8 cellular contexts compared by ENCODE assay signal in genomic region chr4:185811509-185812364, GRCh38. TPM values are rescaled to one million over a fixed set of nuclear protein-coding genes. Genes with fewer than 3 reads are reported as not detected.
DNase-seq lines count a peak whose midpoint lies in the region; ATAC-seq and TF ChIP-seq lines count a peak whose summit lies in the region.

Gene SORBS2, minus strand, starts transcription at chr4:185812194. Its CDS starts 121,623 bp downstream, at chr4:185690571.

- no peak for TF ChIP-seq CTCF in GM12865 (IDR thresholded peaks at IDR 0.05; ENCODE audit: insufficient read depth, low read depth, low read length, missing control alignments)
- no peak for TF ChIP-seq CTCF in HCT116 (IDR thresholded peaks at IDR 0.05 in 2 of 3, conservative IDR thresholded peaks at IDR 0.05 in 1 of 3; ENCODE audit: borderline replicate concordance in 1 of 3, insufficient read depth in 1 of 3, low read depth in 2 of 3, low read length in 2 of 3)

- peak; percentile 82 for DNase-seq in GM12865 (ENCODE audit: low read depth)
- DNase-seq in HCT116 (ENCODE audit: low read depth, low spot score) = no peak
- peak; percentile 75 for DNase-seq in NCI-H1048 (lab: John Stamatoyannopoulos, UW)
- DNase-seq in amniotic epithelial cell (ENCODE audit: low read depth) = peak; percentile 73
- peak; percentile 46 for DNase-seq in left ventricle myocardium superior
- DNase-seq in renal cortical epithelial cell (ENCODE audit: low read depth) = peak; percentile 86
- DNase-seq in stimulated activated CD4-positive, alpha-beta T cell treated with anti-CD3 and anti-CD28 coated beads, Interleukin-4, amount 100 ng/mL, for 24 hours = no peak
- no peak for DNase-seq in activated T-cell treated with anti-CD3 and anti-CD28 coated beads, Interleukin-2, amount 50 U/mL, for 24 hours

- H3K4me1 ChIP-seq in HCT116 (ENCODE audit: control insufficient read depth in 1 of 2, insufficient read depth in 2 of 2, low read length in 2 of 2) = no peaks in the 10 kb centered on the region

- no peaks in the 10 kb centered on the region for H3K36me3 Mint-ChIP-seq in activated T-cell treated with anti-CD3 and anti-CD28 coated beads, Interleukin-2, amount 50 U/mL, for 24 hours (ENCODE audit: low read depth)

- H3K9ac ChIP-seq in HCT116 (ENCODE audit: low read length) = no peak within 1 kb of the TSS

- peaks cover 25% of the 10 kb centered on the region for H3K27me3 Mint-ChIP-seq in activated T-cell treated with anti-CD3 and anti-CD28 coated beads, Interleukin-2, amount 50 U/mL, for 24 hours

- no peaks in the 10 kb centered on the region for H3K4me1 Mint-ChIP-seq in activated T-cell treated with anti-CD3 and anti-CD28 coated beads, Interleukin-2, amount 50 U/mL, for 24 hours (ENCODE audit: low read depth)

- no peak within 1 kb of the TSS for H3K4me2 ChIP-seq in HCT116 (ENCODE audit: low read length)

- POLR2A ChIA-PET in HCT116 (lab: Charles Lee) = no interaction called here

- no peaks in the 10 kb centered on the region for H3K9me3 Mint-ChIP-seq in activated T-cell treated with anti-CD3 and anti-CD28 coated beads, Interleukin-2, amount 50 U/mL, for 24 hours

- no peaks in the 10 kb centered on the region for H4K20me1 ChIP-seq in HCT116 (ENCODE audit: insufficient read depth)

- H3K9me3 ChIP-seq in HCT116 (ENCODE audit: control insufficient read depth in 1 of 2, insufficient read depth in 1 of 2, low read depth in 1 of 2, low read length in 2 of 2) = no peaks in the 10 kb centered on the region

- H3K36me3 ChIP-seq in HCT116 (ENCODE audit: control insufficient read depth in 1 of 2, insufficient read depth in 2 of 2, low read length in 2 of 2) = no peaks in the 10 kb centered on the region

- H3K27ac Mint-ChIP-seq in activated T-cell treated with anti-CD3 and anti-CD28 coated beads, Interleukin-2, amount 50 U/mL, for 24 hours = no peak within 1 kb of the TSS

- ATAC-seq in HCT116 (0 out of 2 replicates have a peak, but pooled peaks have one; percentile 32), left ventricle myocardium superior (peak; percentile 74)

- CTCF ChIA-PET in HCT116 (lab: Charles Lee) = no interaction called here

- no TSS peak for BruUV-seq in HCT116 (replicated peaks; lab: Mats Ljungman, UMichigan)

- H3K4me3 ChIP-seq in GM12865 (ENCODE audit: low read depth, low read length) (peak within 1 kb of the TSS; percentile 53), HCT116 (replicated peaks in 1 of 2; ENCODE audit: low read depth in 1 of 2, low read length in 2 of 2) (no peak within 1 kb of the TSS)

- H2AFZ ChIP-seq in HCT116 (ENCODE audit: low read depth, low read length, poor library complexity, severe bottlenecking) = no peak within 1 kb of the TSS

- no peak within 1 kb of the TSS for H3K4me3 Mint-ChIP-seq in activated T-cell treated with anti-CD3 and anti-CD28 coated beads, Interleukin-2, amount 50 U/mL, for 24 hours

- H3K9me2 ChIP-seq in HCT116 (ENCODE audit: insufficient read depth) = no peaks in the 10 kb centered on the region

- no peak for TF ChIP-seq POLR2A in HCT116 (IDR thresholded peaks at IDR 0.05; ENCODE audit: borderline replicate concordance, extremely low read depth, insufficient read depth, insufficient read length)

- intact Hi-C loops in HCT116 (cut with micrococcal nuclease) (no loop called here), left ventricle myocardium superior (cut with micrococcal nuclease) (loop anchor here (2.0 kb wide), 1 partner anchor 37 kb away; no protein-coding TSS in a partner anchor)

- RAD21 ChIA-PET in HCT116 (lab: Charles Lee; ENCODE audit: low non-redundant PET in 1 of 2, low total read pairs in 2 of 2, uncharacterized antibody in 2 of 2, unreplicated experiment in 2 of 2) = no interaction called here

- H3K27ac ChIP-seq in HCT116 (ENCODE audit: low read depth, low read length) = no peak within 1 kb of the TSS

- no peak for TF ChIP-seq RAD21 in HCT116 (IDR thresholded peaks at IDR 0.05; ENCODE audit: low read depth)

- no peaks in the 10 kb centered on the region for H3K27me3 ChIP-seq in HCT116 (ENCODE audit: insufficient read depth, low read length)

- no peaks in the 10 kb centered on the region for H3K79me2 ChIP-seq in HCT116 (ENCODE audit: insufficient read depth, low read length)

TF ChIP-seq in HCT116, 20 proteins besides CTCF, POLR2A, EP300 and RAD21:
- TF ChIP-seq CEBPB (IDR thresholded peaks at IDR 0.05; ENCODE audit: low read depth) (no peak), EZH2 (IDR thresholded peaks at IDR 0.05) (no peak), SP1 (IDR thresholded peaks at IDR 0.05; ENCODE audit: low read depth) (no peak), ZNF274 (IDR thresholded peaks at IDR 0.05; ENCODE audit: low read depth, low read length) (no peak), EGR1 (IDR thresholded peaks at IDR 0.05; ENCODE audit: low read depth) (no peak), CBX3 (IDR thresholded peaks at IDR 0.05; ENCODE audit: low read depth) (no peak), SRF (IDR thresholded peaks at IDR 0.05; ENCODE audit: low read depth) (no peak), FOSL1 (IDR thresholded peaks at IDR 0.05; ENCODE audit: low read depth) (no peak), YY1 (IDR thresholded peaks at IDR 0.05; ENCODE audit: extremely low read depth, insufficient replicate concordance, low read depth, low read length) (no peak), ELF1 (IDR thresholded peaks at IDR 0.05; ENCODE audit: borderline replicate concordance, low read depth) (no peak), ZFX (IDR thresholded peaks at IDR 0.05) (no peak), EZH2phosphoT487 (IDR thresholded peaks at IDR 0.05; ENCODE audit: borderline replicate concordance) (no peak), POLR2AphosphoS5 (IDR thresholded peaks at IDR 0.05; ENCODE audit: low read depth, low read length) (no peak), ATF3 (IDR thresholded peaks at IDR 0.05) (no peak)
- TF ChIP-seq, protein P1, sequence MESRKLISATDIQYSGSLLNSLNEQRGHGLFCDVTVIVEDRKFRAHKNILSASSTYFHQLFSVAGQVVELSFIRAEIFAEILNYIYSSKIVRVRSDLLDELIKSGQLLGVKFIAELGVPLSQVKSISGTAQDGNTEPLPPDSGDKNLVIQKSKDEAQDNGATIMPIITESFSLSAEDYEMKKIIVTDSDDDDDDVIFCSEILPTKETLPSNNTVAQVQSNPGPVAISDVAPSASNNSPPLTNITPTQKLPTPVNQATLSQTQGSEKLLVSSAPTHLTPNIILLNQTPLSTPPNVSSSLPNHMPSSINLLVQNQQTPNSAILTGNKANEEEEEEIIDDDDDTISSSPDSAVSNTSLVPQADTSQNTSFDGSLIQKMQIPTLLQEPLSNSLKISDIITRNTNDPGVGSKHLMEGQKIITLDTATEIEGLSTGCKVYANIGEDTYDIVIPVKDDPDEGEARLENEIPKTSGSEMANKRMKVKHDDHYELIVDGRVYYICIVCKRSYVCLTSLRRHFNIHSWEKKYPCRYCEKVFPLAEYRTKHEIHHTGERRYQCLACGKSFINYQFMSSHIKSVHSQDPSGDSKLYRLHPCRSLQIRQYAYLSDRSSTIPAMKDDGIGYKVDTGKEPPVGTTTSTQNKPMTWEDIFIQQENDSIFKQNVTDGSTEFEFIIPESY (IDR thresholded peaks at IDR 0.05; ENCODE audit: extremely low read depth, insufficient replicate concordance, low read length) = no peak

RNA-seq across cellular contexts. Expression of gene SORBS2, which starts in this region (rescaled TPM):
- total RNA-seq in HCT116 (2021; ENCODE audit: unreplicated experiment) (0.34 TPM), left ventricle myocardium superior (911 TPM), renal cortical epithelial cell (9.7 and 45.1 TPM in 2 replicates)
- polyA plus RNA-seq in HCT116 (2012) = 0.12 and 0.14 TPM in 2 replicates

Comparison
In these comparisons a context has a peak if more than half of its experiments do, and no peak if none do; other contexts are left out.
1. Peak in ATAC-seq in HCT116; RNA of the gene not detected or under 1 TPM.
2. DNase-seq: peak in GM12865 (single experiment), NCI-H1048 (single experiment), amniotic epithelial cell (single experiment), left ventricle myocardium superior (single experiment) and renal cortical epithelial cell (single experiment); none in HCT116 (single experiment), stimulated activated CD4-positive, alpha-beta T cell treated with anti-CD3 and anti-CD28 coated beads, Interleukin-4, amount 100 ng/mL, for 24 hours (single experiment) and activated T-cell treated with anti-CD3 and anti-CD28 coated beads, Interleukin-2, amount 50 U/mL, for 24 hours (single experiment).